8 cellular contexts compared by ENCODE assay signal in genomic region chr6:53065266-53066058, GRCh38. TPM values are rescaled to one million over a fixed set of nuclear protein-coding genes. Genes with fewer than 3 reads are reported as not detected.
DNase-seq lines count a peak whose midpoint lies in the region; ATAC-seq lines count a peak whose summit lies in the region.

FBXO9 (plus strand) TSS chr6:53065404; CDS start chr6:53065790, 386 bp downstream.

- peak within 1 kb of the TSS; percentile 97 for H3K4me3 Mint-ChIP-seq in activated CD8-positive, alpha-beta T cell treated with anti-CD3 and anti-CD28 coated beads, Interleukin-2, amount 10 ng/mL, durations not matched to agents 7 days and 5 days

- CTCF ChIA-PET in activated CD8-positive, alpha-beta T cell treated with anti-CD3 and anti-CD28 coated beads, Interleukin-2, amount 10 ng/mL, durations not matched to agents 7 days and 5 days (lab: Charles Lee) = interaction anchor here (0.8 to 1.4 kb wide), 5 partner anchors 15 to 663 kb away, joined by 3 to 4 read pairs (median 3); partner anchors contain the start of gene GSTA4

- ATAC-seq in GM18517 (IDR thresholded peaks at IDR 0.05; ENCODE audit: unreplicated experiment) (peak; percentile 35), HG02981 (IDR thresholded peaks at IDR 0.05; ENCODE audit: unreplicated experiment) (peak; percentile 43)
- ATAC-seq in activated CD8-positive, alpha-beta T cell treated with anti-CD3 and anti-CD28 coated beads, Interleukin-2, amount 10 ng/mL, durations not matched to agents 7 days and 5 days = peak; percentile 78

- peaks cover 8% of the 10 kb centered on the region for H3K36me3 Mint-ChIP-seq in activated CD8-positive, alpha-beta T cell treated with anti-CD3 and anti-CD28 coated beads, Interleukin-2, amount 10 ng/mL, durations not matched to agents 7 days and 5 days (ENCODE audit: low read depth)

- POLR2A ChIA-PET in activated CD8-positive, alpha-beta T cell treated with anti-CD3 and anti-CD28 coated beads, Interleukin-2, amount 10 ng/mL, durations not matched to agents 7 days and 5 days (lab: Charles Lee) = interaction anchor here (1.2 to 2.0 kb wide), 3 partner anchors 17 to 283 kb away, joined by 5 to 8 read pairs (median 5); partner anchors contain the start of genes ELOVL5 and GSTA4

- H3K9ac ChIP-seq in endocrine pancreas (ENCODE audit: control insufficient read depth, insufficient read depth, low read length) = peak within 1 kb of the TSS; percentile 82

- peaks cover 43% of the 10 kb centered on the region for H3K79me2 ChIP-seq in ACC112 (ENCODE audit: control insufficient read depth, insufficient read depth, low read length, unreplicated experiment)

- DNase-seq in NCI-H345 (lab: John Stamatoyannopoulos, UW) (peak; percentile 66), middle frontal gyrus (ENCODE audit: extremely low spot score, low spot score) (peak; percentile 58)
- peak; percentile 78 for DNase-seq in activated CD8-positive, alpha-beta T cell treated with anti-CD3 and anti-CD28 coated beads, Interleukin-2, amount 10 ng/mL, durations not matched to agents 7 days and 5 days
- DNase-seq in stimulated activated CD8-positive, alpha-beta memory T cell treated with anti-CD3 and anti-CD28 coated beads, Interleukin-2, amount 100 ng/mL, for 48 hours (ENCODE audit: low read depth in 2 of 2) = peak; percentile 67 to 68

- peak within 1 kb of the TSS; percentile 86 for H3K4me3 ChIP-seq in ACC112 (ENCODE audit: low read depth, low read length)
- H3K4me3 ChIP-seq in endocrine pancreas (ENCODE audit: control insufficient read depth, insufficient read depth, low read length) = peak within 1 kb of the TSS; percentile 75

- no peaks in the 10 kb centered on the region for H3K27me3 Mint-ChIP-seq in activated CD8-positive, alpha-beta T cell treated with anti-CD3 and anti-CD28 coated beads, Interleukin-2, amount 10 ng/mL, durations not matched to agents 7 days and 5 days (ENCODE audit: low read depth)

- no peaks in the 10 kb centered on the region for H3K9me3 Mint-ChIP-seq in activated CD8-positive, alpha-beta T cell treated with anti-CD3 and anti-CD28 coated beads, Interleukin-2, amount 10 ng/mL, durations not matched to agents 7 days and 5 days (ENCODE audit: insufficient read depth)

- peak within 1 kb of the TSS; percentile 26; the same call in 1 of the 2 replicates for H3K27ac ChIP-seq in ACC112 (ENCODE audit: low read depth, low read length)

- H3K27ac Mint-ChIP-seq in activated CD8-positive, alpha-beta T cell treated with anti-CD3 and anti-CD28 coated beads, Interleukin-2, amount 10 ng/mL, durations not matched to agents 7 days and 5 days = peak within 1 kb of the TSS; percentile 96

- peak within 1 kb of the TSS; percentile 90 for H2AFZ ChIP-seq in ACC112 (ENCODE audit: low read length, unreplicated experiment)

- no peaks in the 10 kb centered on the region for H3K27me3 ChIP-seq in ACC112 (ENCODE audit: insufficient read depth, low read length)
- no peaks in the 10 kb centered on the region for H3K27me3 ChIP-seq in endocrine pancreas (ENCODE audit: control insufficient read depth, insufficient read depth, low read length)

- H3K4me1 ChIP-seq in ACC112 (ENCODE audit: control insufficient read depth, insufficient read depth, low read length, unreplicated experiment) (peaks cover 22% of the 10 kb centered on the region), endocrine pancreas (ENCODE audit: control insufficient read depth, insufficient read depth, low read length) (peaks cover 15% of the 10 kb centered on the region)

- H3K36me3 ChIP-seq in ACC112 (ENCODE audit: insufficient read depth, low read length) (0 out of 2 replicates have a peak, but pooled peaks cover 7% of the 10 kb centered on the region), endocrine pancreas (ENCODE audit: control insufficient read depth, insufficient read depth, low read length) (no peaks in the 10 kb centered on the region)

- no peaks in the 10 kb centered on the region for H3K9me3 ChIP-seq in endocrine pancreas (ENCODE audit: control insufficient read depth, low read length)

- H3K4me1 Mint-ChIP-seq in activated CD8-positive, alpha-beta T cell treated with anti-CD3 and anti-CD28 coated beads, Interleukin-2, amount 10 ng/mL, durations not matched to agents 7 days and 5 days (ENCODE audit: low read depth) = peaks cover 46% of the 10 kb centered on the region

RNA-seq across cellular contexts. Expression of gene FBXO9, which starts in this region (rescaled TPM):
- 10 to 100 TPM; 54.8 to 56.8 TPM for total RNA-seq in activated CD8-positive, alpha-beta T cell treated with anti-CD3 and anti-CD28 coated beads, Interleukin-2, amount 10 ng/mL, durations not matched to agents 7 days and 5 days

Comparison
In these comparisons a context has a peak if more than half of its experiments do, and no peak if none do; other contexts are left out.
1. Peak in every context shown above with its lines: DNase-seq, ATAC-seq, H3K4me3 ChIP-seq and H3K27ac ChIP-seq.